15 cellular contexts compared by ENCODE assay signal in genomic region chr4:76782837-76783236, GRCh38.
DNase-seq lines count a peak whose midpoint lies in the region; ATAC-seq and TF ChIP-seq lines count a peak whose summit lies in the region.
"Had no signal": no experiment of that assay in that cellular context is flagged by ENCODE, and none has a peak within 500 bp of the region (broad histone marks: within the 10 kb centered on the region; RNA-seq: fewer than 3 reads in every experiment).

No MANE protein-coding gene starts in this region.

- H3K27me3 Mint-ChIP-seq in HFFc6 (ENCODE audit: insufficient read depth): peaks cover 5% of the 10 kb centered on the region

- H3K4me1 ChIP-seq in A673 (ENCODE audit: insufficient read depth, low read length, poor library complexity, severe bottlenecking) (peaks cover 6% of the 10 kb centered on the region), adipocyte (ENCODE audit: control insufficient read depth, insufficient read depth, low read length) (peaks cover 35% of the 10 kb centered on the region)

- H3K36me3 Mint-ChIP-seq in HFFc6 (ENCODE audit: low read depth): peaks cover 80% of the 10 kb centered on the region

- peak overlapping the region; percentile 84 for H3K4me3 Mint-ChIP-seq in HFFc6
- H3K4me3 Mint-ChIP-seq: activated T-cell treated with anti-CD3 and anti-CD28 coated beads, Interleukin-2, amount 50 U/mL, for 4 hours had no signal

- BruUV-seq in A673 (replicated peaks; lab: Mats Ljungman, UMichigan): no TSS peak

- H3K9me3 Mint-ChIP-seq in HFFc6: peaks cover 9% of the 10 kb centered on the region
- H3K9me3 Mint-ChIP-seq: activated T-cell treated with anti-CD3 and anti-CD28 coated beads, Interleukin-2, amount 50 U/mL, for 4 hours had no signal

- intact Hi-C loops in A673 (cut with micrococcal nuclease; ENCODE audit: unreplicated experiment): no loop called here

- H3K9me3 ChIP-seq in A673 (ENCODE audit: low read depth, low read length, poor library complexity, severe bottlenecking): no peaks in the 10 kb centered on the region
- no peaks in the 10 kb centered on the region for H3K9me3 ChIP-seq in adipocyte (ENCODE audit: control insufficient read depth, low read length)
- H3K9me3 ChIP-seq: esophagus muscularis mucosa had no signal

- CTCF ChIA-PET in A673 (lab: Charles Lee): no interaction called here

- H3K27ac ChIP-seq in A673 (ENCODE audit: low read depth, low read length, poor library complexity, severe bottlenecking): peak overlapping the region; percentile 30
- H3K27ac ChIP-seq: esophagus muscularis mucosa had no signal

- no peak for DNase-seq in A673 (ENCODE audit: low spot score)
- peak; percentile 67 for DNase-seq in HFFc6
- DNase-seq in adipocyte (ENCODE audit: low read depth): peak; percentile 78
- peak; percentile 78 for DNase-seq in glomerular visceral epithelial cell (ENCODE audit: extremely low spot score)
- DNase-seq in cerebellar nuclear complex (lab: John Stamatoyannopoulos, UW): no peak
- DNase-seq in iPS-NIHi11 (ENCODE audit: low spot score): no peak
- DNase-seq: activated T-cell treated with anti-CD3 and anti-CD28 coated beads, Interleukin-2, amount 50 U/mL, for 4 hours; GF-D8; MM.1S; NCI-H446 treated with DMSO at 0.1 percent for 48 hours; nucleus accumbens had no signal

- no peak for TF ChIP-seq CTCF in A673 (conservative IDR thresholded peaks at IDR 0.05; ENCODE audit: low read depth, low read length)
- no peak for TF ChIP-seq CTCF in HFFc6 (IDR thresholded peaks at IDR 0.05)

- H3K9ac ChIP-seq in adipocyte (ENCODE audit: low read length): peak overlapping the region; percentile 79

- H3K27me3 ChIP-seq in A673 (replicated peaks; ENCODE audit: insufficient read depth, low read depth, low read length, poor library complexity): no peaks in the 10 kb centered on the region
- no peaks in the 10 kb centered on the region for H3K27me3 ChIP-seq in adipocyte (replicated peaks; ENCODE audit: control insufficient read depth, insufficient read depth, low read length)
- H3K27me3 ChIP-seq: esophagus muscularis mucosa had no signal

- H3K27ac Mint-ChIP-seq in HFFc6: peak overlapping the region; percentile 94

- H3K36me3 ChIP-seq in A673 (ENCODE audit: insufficient read depth, low read length, poor library complexity, severe bottlenecking) (no peaks in the 10 kb centered on the region), adipocyte (ENCODE audit: control insufficient read depth, insufficient read depth, low read length, severe bottlenecking) (no peaks in the 10 kb centered on the region)

- no peak overlapping the region for H3K4me3 ChIP-seq in A673 (ENCODE audit: low read depth, low read length, poor library complexity, severe bottlenecking)
- peak overlapping the region; percentile 71 for H3K4me3 ChIP-seq in adipocyte (ENCODE audit: low read length)
- H3K4me3 ChIP-seq: esophagus muscularis mucosa had no signal

- POLR2A ChIA-PET in A673 (lab: Charles Lee; ENCODE audit: low non-redundant PET): no interaction called here

- peaks cover 65% of the 10 kb centered on the region for H3K4me1 Mint-ChIP-seq in HFFc6 (ENCODE audit: low read depth)

- ATAC-seq in HG03196 (IDR thresholded peaks at IDR 0.05; ENCODE audit: unreplicated experiment) (no peak), GM21619 (IDR thresholded peaks at IDR 0.05; ENCODE audit: unreplicated experiment) (no peak)
- ATAC-seq: activated T-cell treated with anti-CD3 and anti-CD28 coated beads, Interleukin-2, amount 50 U/mL, for 4 hours; Right ventricle myocardium inferior had no signal

Comparison
In these comparisons a context has a peak if more than half of its experiments do, and no peak if none do; other contexts are left out.
1. DNase-seq: peak in HFFc6 (single experiment), adipocyte (single experiment) and glomerular visceral epithelial cell (single experiment); none in A673 (single experiment), cerebellar nuclear complex (0 of 2) and iPS-NIHi11 (single experiment).